Comparison of ENCODE assay signal across 28 cellular contexts in the genomic region with DNA sequence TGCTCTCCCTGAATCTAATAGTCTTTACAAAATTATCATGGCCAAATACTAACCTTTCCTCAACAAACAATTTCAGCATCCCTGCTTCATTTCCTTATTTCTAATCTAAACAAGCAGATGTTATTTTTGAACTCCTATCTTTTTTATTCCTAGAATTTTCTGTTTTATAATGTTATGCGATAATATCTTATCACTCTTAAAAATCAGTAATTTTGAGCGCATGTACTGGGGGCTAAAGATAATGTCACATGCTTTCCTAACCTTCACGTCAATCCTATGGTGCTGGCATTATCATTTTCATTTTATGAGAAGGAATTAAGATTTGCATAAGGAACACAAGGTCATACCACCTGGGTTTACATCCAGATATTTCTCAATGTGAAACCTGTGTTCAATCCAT.
DNase-seq lines count a peak whose midpoint lies in the region; ATAC-seq and TF ChIP-seq lines count a peak whose summit lies in the region.
"Had no signal": no experiment of that assay in that cellular context is flagged by ENCODE, and none has a peak within 500 bp of the region (broad histone marks: within the 10 kb centered on the region; RNA-seq: fewer than 3 reads in every experiment).

No MANE protein-coding gene starts in this region.

- peaks cover 0 to 4% of the 10 kb centered on the region in 2 experiments; a peak in 2 of 4 replicates for H3K4me1 ChIP-seq in SK-N-SH (ENCODE audit: control insufficient read depth in 1 of 2, insufficient read depth in 2 of 2, low read depth in 1 of 2, low read length in 1 of 2)
- H3K4me1 ChIP-seq: A549; BE2C; BLaER1; BLaER1 treated with 17β-estradiol and CSF1 and Interleukin-3, amounts not matched to agents 10 nM and 100 nM; Caco-2 had no signal

- no peaks in the 10 kb centered on the region for H3K27me3 ChIP-seq in SK-N-SH (ENCODE audit: insufficient read depth)
- H3K27me3 ChIP-seq: BE2C; BLaER1; BLaER1 treated with 17β-estradiol and CSF1 and Interleukin-3, amounts not matched to agents 10 nM and 100 nM had no signal

- peak overlapping the region in 1 of 2 experiments; percentile 48; a peak in 1 of 4 replicates for H3K27ac ChIP-seq in SK-N-SH (ENCODE audit: low read depth in 2 of 2, low read length in 1 of 2)
- H3K27ac ChIP-seq: 22Rv1; A549; BLaER1; BLaER1 treated with 17β-estradiol and CSF1 and Interleukin-3, amounts not matched to agents 10 nM and 100 nM; C4-2B had no signal

- H3K79me2 ChIP-seq in SK-N-SH (ENCODE audit: insufficient read depth), result no peaks in the 10 kb centered on the region

- H3K9ac ChIP-seq in SK-N-SH, result no peak overlapping the region
- H3K9ac ChIP-seq: BLaER1; BLaER1 treated with 17β-estradiol and CSF1 and Interleukin-3, amounts not matched to agents 10 nM and 100 nM had no signal

- no peaks in the 10 kb centered on the region for H3F3A ChIP-seq in SK-N-SH (replicated peaks; ENCODE audit: insufficient read depth)

- no peaks in the 10 kb centered on the region for H3K9me2 ChIP-seq in SK-N-SH

- no peak for TF ChIP-seq EP300 in SK-N-SH (IDR thresholded peaks at IDR 0.05; ENCODE audit: borderline replicate concordance in 1 of 2, low read depth in 1 of 2, low read length in 1 of 2)

- no peak overlapping the region for H3K4me3 ChIP-seq in SK-N-SH (ENCODE audit: low read depth in 2 of 2, low read length in 1 of 2)
- H3K4me3 ChIP-seq: A549; BLaER1; BLaER1 treated with 17β-estradiol and CSF1 and Interleukin-3, amounts not matched to agents 10 nM and 100 nM had no signal

- DNase-seq in SK-N-SH, result peak; percentile 36
- DNase-seq in HK-2 (ENCODE audit: unreplicated experiment), result no peak
- no peak for DNase-seq in KG1 (lab: John Stamatoyannopoulos, UW)
- DNase-seq: 8988T; ACHN; AML-193; BE2C; C1 segment of cervical spinal cord; Caco-2; Calu3; CD4-positive, alpha-beta memory T cell; CD4-positive, alpha-beta T cell; CD4-positive, CD25-positive, alpha-beta regulatory T cell; CD8-positive, alpha-beta memory T cell; CD8-positive, alpha-beta T cell; COR-L47; DMS 273 treated with DMSO at 0.1 percent for 48 hours; DMS53; DMS79; DMS79 treated with DMSO at 0.1 percent for 48 hours; DND-41; EL had no signal

- no peak overlapping the region for H2AFZ ChIP-seq in SK-N-SH (ENCODE audit: low read depth)

- POLR2A ChIA-PET in SK-N-SH (lab: Yijun Ruan, JAX), result interaction anchor here (0.6 kb wide), 1 partner anchor 642 kb away, joined by 4 read pairs; no protein-coding TSS in a partner anchor

- CTCF ChIA-PET in SK-N-SH (lab: Yijun Ruan, JAX), result no interaction called here

- no peak overlapping the region for H3K4me2 ChIP-seq in SK-N-SH
- H3K4me2 ChIP-seq: A549; BLaER1; BLaER1 treated with 17β-estradiol and CSF1 and Interleukin-3, amounts not matched to agents 10 nM and 100 nM had no signal

- TF ChIP-seq RAD21 in SK-N-SH (IDR thresholded peaks at IDR 0.05; ENCODE audit: low read length), result no peak

- H3K9me3 ChIP-seq in SK-N-SH, result no peaks in the 10 kb centered on the region; the same call in 1 of the 2 replicates
- H3K9me3 ChIP-seq: BE2C; BLaER1; BLaER1 treated with 17β-estradiol and CSF1 and Interleukin-3, amounts not matched to agents 10 nM and 100 nM; Caco-2 had no signal

- no peak for TF ChIP-seq CTCF in SK-N-SH (IDR thresholded peaks at IDR 0.05)

- WGBS in SK-N-SH (ENCODE audit: low lambda C conversion rate), result 16% methylated on average over 3 of the region's 3 CpGs

- H4K20me1 ChIP-seq in SK-N-SH (ENCODE audit: insufficient read depth), result no peaks in the 10 kb centered on the region
- H4K20me1 ChIP-seq: BLaER1; BLaER1 treated with 17β-estradiol and CSF1 and Interleukin-3, amounts not matched to agents 10 nM and 100 nM had no signal

- no peak for ATAC-seq in SK-N-SH treated with all-trans-retinoic acid at 6 μM for 48 hours
- ATAC-seq: A549; CD8-positive, alpha-beta T cell had no signal

- H3K36me3 ChIP-seq in SK-N-SH (replicated peaks in 1 of 2; ENCODE audit: control insufficient read depth in 1 of 2, insufficient read depth in 2 of 2, low read length in 1 of 2), result no peaks in the 10 kb centered on the region
- H3K36me3 ChIP-seq: BE2C; BLaER1; BLaER1 treated with 17β-estradiol and CSF1 and Interleukin-3, amounts not matched to agents 10 nM and 100 nM had no signal

TF ChIP-seq in SK-N-SH, 30 proteins besides CTCF, POLR2A, EP300 and RAD21:
- TF ChIP-seq SIN3A (IDR thresholded peaks at IDR 0.05; ENCODE audit: borderline replicate concordance, low read depth, low read length) (no peak), JUND (IDR thresholded peaks at IDR 0.05) (no peak), SMC3 (IDR thresholded peaks at IDR 0.05; ENCODE audit: low read depth, low read length) (no peak), NFIC (IDR thresholded peaks at IDR 0.05; ENCODE audit: borderline replicate concordance) (no peak), POLR2AphosphoS5 (IDR thresholded peaks at IDR 0.05; ENCODE audit: low read depth, low read length) (no peak), GATA2 (CRISPR knock-in tag; IDR thresholded peaks at IDR 0.05) (peak; percentile 64)
- TF ChIP-seq, protein P1, sequence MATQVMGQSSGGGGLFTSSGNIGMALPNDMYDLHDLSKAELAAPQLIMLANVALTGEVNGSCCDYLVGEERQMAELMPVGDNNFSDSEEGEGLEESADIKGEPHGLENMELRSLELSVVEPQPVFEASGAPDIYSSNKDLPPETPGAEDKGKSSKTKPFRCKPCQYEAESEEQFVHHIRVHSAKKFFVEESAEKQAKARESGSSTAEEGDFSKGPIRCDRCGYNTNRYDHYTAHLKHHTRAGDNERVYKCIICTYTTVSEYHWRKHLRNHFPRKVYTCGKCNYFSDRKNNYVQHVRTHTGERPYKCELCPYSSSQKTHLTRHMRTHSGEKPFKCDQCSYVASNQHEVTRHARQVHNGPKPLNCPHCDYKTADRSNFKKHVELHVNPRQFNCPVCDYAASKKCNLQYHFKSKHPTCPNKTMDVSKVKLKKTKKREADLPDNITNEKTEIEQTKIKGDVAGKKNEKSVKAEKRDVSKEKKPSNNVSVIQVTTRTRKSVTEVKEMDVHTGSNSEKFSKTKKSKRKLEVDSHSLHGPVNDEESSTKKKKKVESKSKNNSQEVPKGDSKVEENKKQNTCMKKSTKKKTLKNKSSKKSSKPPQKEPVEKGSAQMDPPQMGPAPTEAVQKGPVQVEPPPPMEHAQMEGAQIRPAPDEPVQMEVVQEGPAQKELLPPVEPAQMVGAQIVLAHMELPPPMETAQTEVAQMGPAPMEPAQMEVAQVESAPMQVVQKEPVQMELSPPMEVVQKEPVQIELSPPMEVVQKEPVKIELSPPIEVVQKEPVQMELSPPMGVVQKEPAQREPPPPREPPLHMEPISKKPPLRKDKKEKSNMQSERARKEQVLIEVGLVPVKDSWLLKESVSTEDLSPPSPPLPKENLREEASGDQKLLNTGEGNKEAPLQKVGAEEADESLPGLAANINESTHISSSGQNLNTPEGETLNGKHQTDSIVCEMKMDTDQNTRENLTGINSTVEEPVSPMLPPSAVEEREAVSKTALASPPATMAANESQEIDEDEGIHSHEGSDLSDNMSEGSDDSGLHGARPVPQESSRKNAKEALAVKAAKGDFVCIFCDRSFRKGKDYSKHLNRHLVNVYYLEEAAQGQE (IDR thresholded peaks at IDR 0.05; ENCODE audit: low read depth, low read length), result no peak

TF ChIP-seq in SK-N-SH treated with all-trans-retinoic acid at 6 μM for 48 hours, 23 proteins besides CTCF, POLR2A, EP300 and RAD21:
- TF ChIP-seq PPARA (CRISPR knock-in tag; IDR thresholded peaks at IDR 0.05; ENCODE audit: borderline replicate concordance), result no peak
- TF ChIP-seq, protein P2, sequence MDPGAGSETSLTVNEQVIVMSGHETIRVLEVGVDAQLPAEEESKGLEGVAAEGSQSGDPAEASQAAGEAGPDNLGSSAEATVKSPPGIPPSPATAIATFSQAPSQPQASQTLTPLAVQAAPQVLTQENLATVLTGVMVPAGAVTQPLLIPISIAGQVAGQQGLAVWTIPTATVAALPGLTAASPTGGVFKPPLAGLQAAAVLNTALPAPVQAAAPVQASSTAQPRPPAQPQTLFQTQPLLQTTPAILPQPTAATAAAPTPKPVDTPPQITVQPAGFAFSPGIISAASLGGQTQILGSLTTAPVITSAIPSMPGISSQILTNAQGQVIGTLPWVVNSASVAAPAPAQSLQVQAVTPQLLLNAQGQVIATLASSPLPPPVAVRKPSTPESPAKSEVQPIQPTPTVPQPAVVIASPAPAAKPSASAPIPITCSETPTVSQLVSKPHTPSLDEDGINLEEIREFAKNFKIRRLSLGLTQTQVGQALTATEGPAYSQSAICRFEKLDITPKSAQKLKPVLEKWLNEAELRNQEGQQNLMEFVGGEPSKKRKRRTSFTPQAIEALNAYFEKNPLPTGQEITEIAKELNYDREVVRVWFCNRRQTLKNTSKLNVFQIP (CRISPR knock-in tag; IDR thresholded peaks at IDR 0.05; ENCODE audit: borderline replicate concordance, low read depth), result no peak
- no peak for TF ChIP-seq ZNF8 (CRISPR knock-in tag; IDR thresholded peaks at IDR 0.05)
- TF ChIP-seq OSR1 (CRISPR knock-in tag; IDR thresholded peaks at IDR 0.05), result no peak
- peak; percentile 51; the same call in 1 of the 2 replicates for TF ChIP-seq TCF4 (CRISPR knock-in tag; IDR thresholded peaks at IDR 0.05; ENCODE audit: borderline replicate concordance)
